In genomic region chr10:124983321-124983720, GRCh38 we compare ENCODE assay signal across 16 cellular contexts. TPM values are rescaled to one million over a fixed set of nuclear protein-coding genes. Genes with fewer than 3 reads are reported as not detected.
A peak's percentile ranks its signal among the peaks of the same experiment; 100 is the strongest.
DNase-seq lines count a peak whose midpoint lies in the region; ATAC-seq, FAIRE-seq and TF ChIP-seq lines count a peak whose summit lies in the region.
"Had no signal": no experiment of that assay in that cellular context is flagged by ENCODE, and none has a peak within 500 bp of the region (broad histone marks: within the 10 kb centered on the region; RNA-seq: fewer than 3 reads in every experiment).

No MANE protein-coding gene starts in this region.

- no peak overlapping the region for H4K5ac ChIP-seq in H1 (ENCODE audit: insufficient read length, low read depth, low read length)

- H2BK120ac ChIP-seq in H1 (replicated peaks; ENCODE audit: low read depth, low read length): no peak overlapping the region

- no peak overlapping the region for H2BK12ac ChIP-seq in H1 (ENCODE audit: low read depth, low read length)

- H3K23ac ChIP-seq in H1 (ENCODE audit: insufficient read length): no peak overlapping the region

- no peak overlapping the region for H2AFZ ChIP-seq in H1 (ENCODE audit: low read length)

- H4K8ac ChIP-seq in H1 (ENCODE audit: extremely low read depth, insufficient read depth, low read length): no peak overlapping the region

- no peak overlapping the region for H3K56ac ChIP-seq in H1 (replicated peaks; ENCODE audit: insufficient read length, low read depth, low read length)

- TF ChIP-seq POLR2A in H1 (IDR thresholded peaks at IDR 0.05; ENCODE audit: control extremely low read depth in 1 of 2, low read depth in 2 of 2, low read length in 2 of 2): no peak
- no peak for TF ChIP-seq POLR2A in breast epithelium (IDR thresholded peaks at IDR 0.05)
- TF ChIP-seq POLR2A in stomach (IDR thresholded peaks at IDR 0.05): no peak

- H4K91ac ChIP-seq in H1 (replicated peaks; ENCODE audit: insufficient read length, low read length): no peak overlapping the region

- CTCF ChIA-PET in H1 (lab: Charles Lee; ENCODE audit: partially characterized antibody): interaction anchor here (0.6 to 3.4 kb wide), 2 partner anchors 9 to 651 kb away, joined by 3 to 12 read pairs; no protein-coding TSS in a partner anchor

- H2BK15ac ChIP-seq in H1 (ENCODE audit: low read length): no peak overlapping the region

- no peak overlapping the region for H3K4me3 ChIP-seq in H1 (ENCODE audit: extremely low read depth in 1 of 4, insufficient read depth in 2 of 4, low read depth in 3 of 4, low read length in 4 of 4)
- no peak overlapping the region for H3K4me3 ChIP-seq in mucosa of descending colon
- H3K4me3 ChIP-seq in breast epithelium: no peak overlapping the region
- H3K4me3 ChIP-seq in stomach: no peak overlapping the region
- H3K4me3 ChIP-seq: dorsolateral prefrontal cortex had no signal

- no peak overlapping the region for H3K14ac ChIP-seq in H1 (ENCODE audit: insufficient read length)

- intact Hi-C loops in mucosa of descending colon (cut with DNase I, micrococcal nuclease) (no loop called here), breast epithelium (cut with DNase I; ENCODE audit: low total_unique reads) (no loop called here), stomach (cut with DNase I; ENCODE audit: low total_unique reads) (no loop called here)

- H3K4me1 ChIP-seq in H1 (replicated peaks in 1 of 4; ENCODE audit: control insufficient read depth in 3 of 4, insufficient read depth in 4 of 4, low read length in 3 of 4) (no peaks in the 10 kb centered on the region), mucosa of descending colon (ENCODE audit: low read depth) (no peaks in the 10 kb centered on the region), breast epithelium (no peaks in the 10 kb centered on the region), stomach (peaks cover 0 to 8% (median 0%) of the 10 kb centered on the region in 4 donors)

- POLR2A ChIA-PET in H1 (lab: Charles Lee; ENCODE audit: partially characterized antibody): interaction anchor here (1.2 to 1.4 kb wide), 2 partner anchors 9 to 53 kb away, joined by 3 to 4 read pairs; no protein-coding TSS in a partner anchor

- no peak overlapping the region for H2AK5ac ChIP-seq in H1 (ENCODE audit: low read depth, low read length)

- TF ChIP-seq RAD21 in H1 (IDR thresholded peaks at IDR 0.05 in 1 of 2, conservative IDR thresholded peaks at IDR 0.05 in 1 of 2; ENCODE audit: low read depth in 2 of 2, low read length in 2 of 2): no peak

- H3K79me1 ChIP-seq in H1 (ENCODE audit: low read depth, low read length): no peaks in the 10 kb centered on the region

- H2BK5ac ChIP-seq in H1 (ENCODE audit: low read depth, low read length): no peak overlapping the region

- H3K79me2 ChIP-seq in H1 (ENCODE audit: control insufficient read depth in 1 of 2, insufficient read depth in 2 of 2, low read length in 2 of 2): peaks cover 0 to 17% of the 10 kb centered on the region in 2 experiments; a peak in 2 of 4 replicates

- WGBS in H1 (ENCODE audit: extremely low coverage in 1 of 2, insufficient coverage in 1 of 2, insufficient read length in 1 of 2, insufficient replicate concordance in 2 of 2, low coverage in 1 of 2, low lambda C conversion rate in 2 of 2, missing lambda C conversion rate in 1 of 2), 2 experiments: 87% methylated on average over 6 of the region's 6 CpGs; no CpG with 5 or more reads in 1 of the 2 experiments
- 40 to 56% (median 50%) methylated on average over 6 of the region's 6 CpGs for WGBS in stomach, 5 donors

- ATAC-seq in mucosa of descending colon: peak; percentile 82
- ATAC-seq in HG03135 (IDR thresholded peaks at IDR 0.05; ENCODE audit: unreplicated experiment): no peak
- no peak for ATAC-seq in HG02571 (IDR thresholded peaks at IDR 0.05; ENCODE audit: unreplicated experiment)

- H2BK20ac ChIP-seq in H1 (ENCODE audit: low read length): no peak overlapping the region

- no peaks in the 10 kb centered on the region for H3K9me3 ChIP-seq in H1 (ENCODE audit: insufficient read depth in 2 of 2, low read depth in 1 of 2, low read length in 1 of 2)
- H3K9me3 ChIP-seq in mucosa of descending colon: no peaks in the 10 kb centered on the region
- H3K9me3 ChIP-seq in breast epithelium: no peaks in the 10 kb centered on the region
- H3K9me3 ChIP-seq in stomach: no peaks in the 10 kb centered on the region

- H3K36me3 ChIP-seq in H1 (ENCODE audit: control insufficient read depth in 2 of 4, insufficient read depth in 4 of 4, low read length in 3 of 4) (peaks cover 4 to 60% (median 22%) of the 10 kb centered on the region in 4 experiments), mucosa of descending colon (ENCODE audit: low read depth) (no peaks in the 10 kb centered on the region), breast epithelium (no peaks in the 10 kb centered on the region), stomach (peaks cover 38 to 77% (median 72%) of the 10 kb centered on the region in 4 donors)

- H3K4me2 ChIP-seq in H1 (ENCODE audit: insufficient read depth in 1 of 2, low read depth in 2 of 2, low read length in 2 of 2): no peak overlapping the region

- no peak for TF ChIP-seq EP300 in H1 (IDR thresholded peaks at IDR 0.05; ENCODE audit: borderline replicate concordance in 1 of 2, low read depth in 2 of 2, low read length in 2 of 2)
- no peak for TF ChIP-seq EP300 in stomach (IDR thresholded peaks at IDR 0.05)

- H3K4ac ChIP-seq in H1 (replicated peaks; ENCODE audit: insufficient read length, low read depth, low read length): no peak overlapping the region

- H3K23me2 ChIP-seq in H1 (ENCODE audit: low read depth, low read length): no peaks in the 10 kb centered on the region

- H4K20me1 ChIP-seq in H1 (replicated peaks in 1 of 2; ENCODE audit: control insufficient read depth in 1 of 2, insufficient read depth in 2 of 2, low read length in 2 of 2): peaks cover 5 to 8% of the 10 kb centered on the region in 2 experiments

- no peaks in the 10 kb centered on the region for H3K27me3 ChIP-seq in H1 (replicated peaks in 1 of 4; ENCODE audit: control insufficient read depth in 3 of 4, extremely low read depth in 1 of 4, insufficient read depth in 3 of 4, low read length in 3 of 4)
- H3K27me3 ChIP-seq in breast epithelium: no peaks in the 10 kb centered on the region
- no peaks in the 10 kb centered on the region for H3K27me3 ChIP-seq in stomach
- H3K27me3 ChIP-seq: dorsolateral prefrontal cortex had no signal

- DNase-seq in ELR (ENCODE audit: low read depth): peak; percentile 40
- peak; percentile 28 for DNase-seq in M059J (ENCODE audit: low read depth)
- DNase-seq in H1 (ENCODE audit: low read depth in 1 of 2, low spot score in 2 of 2): no peak
- DNase-seq in mucosa of descending colon: no peak
- DNase-seq in breast epithelium (ENCODE audit: low spot score in 2 of 2): no peak
- no peak for DNase-seq in stomach
- DNase-seq: activated CD4-positive, alpha-beta memory T cell treated with anti-CD3 and anti-CD28 coated beads for 36 hours; dorsolateral prefrontal cortex; GF-D8; NCI-H1436 treated with DMSO at 0.1 percent for 48 hours; NCI-H82; T-helper 9 cell had no signal

- TF ChIP-seq CTCF in H1 (IDR thresholded peaks at IDR 0.05; ENCODE audit: control extremely low read depth in 1 of 3, insufficient read depth in 1 of 3, low read depth in 1 of 3, low read length in 3 of 3): no peak
- no peak for TF ChIP-seq CTCF in mucosa of descending colon (IDR thresholded peaks at IDR 0.05)
- TF ChIP-seq CTCF in breast epithelium (IDR thresholded peaks at IDR 0.05): no peak
- TF ChIP-seq CTCF in stomach (IDR thresholded peaks at IDR 0.05): no peak

- FAIRE-seq in H1 (lab: Jason Lieb, UNC): peak; percentile 45
- FAIRE-seq: islet of Langerhans had no signal

- H3K27ac ChIP-seq in H1 (ENCODE audit: low read depth, low read length) (no peak overlapping the region), breast epithelium (no peak overlapping the region), stomach (no peak overlapping the region)
- H3K27ac ChIP-seq: C4-2B had no signal

- no peak overlapping the region for H3K9ac ChIP-seq in H1 (replicated peaks in 1 of 4; ENCODE audit: extremely low read depth in 1 of 4, low read depth in 3 of 4, low read length in 3 of 4)

- H3K18ac ChIP-seq in H1 (ENCODE audit: extremely low read depth, low read length): no peak overlapping the region

TF ChIP-seq in H1, 55 proteins besides CTCF, POLR2A, EP300 and RAD21:
- TF ChIP-seq ATF2 (IDR thresholded peaks at IDR 0.05; ENCODE audit: low read length): 0 out of 2 replicates have a peak, but pooled peaks have one; percentile 63
- TF ChIP-seq TCF12 (IDR thresholded peaks at IDR 0.05; ENCODE audit: low read depth, low read length): no peak

RNA-seq across cellular contexts. Expression of gene ZRANB1, which starts 41.4 kb away (rescaled TPM):
- 14.2 and 17.1 TPM in 2 replicates for total RNA-seq in M059J (2014; rRNA removed; shearing (Covaris generic))
- total RNA-seq in H1 (2021; fragmentation: NEBNext Ultra II Directional; extraction: Animal tissue kit (Norgen Biotek cat#: 25700)): 17.7 and 19.9 TPM in 2 replicates
- polyA plus RNA-seq in H1 (2011; rRNA removed) (3.9 and 6.1 TPM in 2 replicates), stomach (10 to 100 TPM in 1 of 3 donors, 1 to 10 TPM in 2; 7.0 to 15.0 (median 9.1) TPM)
- polyA plus RNA-seq in H1 (2011; cell fraction: cytosol; rRNA removed): 8.0 TPM
- polyA plus RNA-seq in H1 (2011; cell fraction: nucleus; rRNA removed): 4.1 TPM
- 6.9 to 9.3 TPM (median 8.6 TPM) in 4 replicates for polyA plus RNA-seq in H1 (2012, experiment 1 of 2)
- polyA plus RNA-seq in H1 (2012, experiment 2 of 2): 0.45 TPM
- 9.5 TPM for polyA plus RNA-seq in H1 (2013, experiment 1 of 2)
- polyA plus RNA-seq in H1 (2013, experiment 2 of 2): 9.7 TPM
- 23.8 and 27.1 TPM in 2 replicates for polyA minus RNA-seq in H1 (2011; rRNA and poly(A)+ RNA removed)
- 12.5 TPM for polyA minus RNA-seq in H1 (2011; cell fraction: cytosol; rRNA and poly(A)+ RNA removed)
- 30.8 TPM for polyA minus RNA-seq in H1 (2011; cell fraction: nucleus; rRNA and poly(A)+ RNA removed)
- total RNA-seq in mucosa of descending colon (10 to 100 TPM in 2 of 3 donors, 1 to 10 TPM in 1; 9.9 to 31.4 (median 13.5) TPM), breast epithelium (10 to 100 TPM; 32.4 to 37.4 (median 35.1) TPM), stomach (10 to 100 TPM in 4 of 5 donors, 1 to 10 TPM in 1; 9.3 to 63.7 (median 11.6) TPM)

Comparison
In these comparisons a context has a peak if more than half of its experiments do, and no peak if none do; other contexts are left out.
1. DNase-seq: peak in ELR (single experiment) and M059J (single experiment); none in H1 (0 of 2), mucosa of descending colon (0 of 3), breast epithelium (0 of 2) and stomach (single experiment).